In genomic region chr11:101914349-101914736, GRCh38 we compare ENCODE assay signal across 8 cellular contexts. TPM values are rescaled to one million over a fixed set of nuclear protein-coding genes. Genes with fewer than 3 reads are reported as not detected.
DNase-seq lines count a peak whose midpoint lies in the region; ATAC-seq and TF ChIP-seq lines count a peak whose summit lies in the region.

No MANE protein-coding gene starts in this region.

- H3K14ac ChIP-seq in neuronal stem cell (ENCODE audit: low read length): no peak overlapping the region

- H2BK120ac ChIP-seq in neuronal stem cell (ENCODE audit: low read depth, low read length): no peak overlapping the region

- CTCF ChIA-PET in PC-9 (lab: Charles Lee): interaction anchor here (0.5 to 1.2 kb wide), 4 partner anchors 87 to 230 kb away, joined by 3 to 5 read pairs (median 4); no protein-coding TSS in a partner anchor

- H3K4ac ChIP-seq in neuronal stem cell (ENCODE audit: low read length): no peak overlapping the region

- H3K79me2 ChIP-seq in DND-41 (ENCODE audit: insufficient read depth, low read length): no peaks in the 10 kb centered on the region
- 0 out of 2 replicates have a peak, but pooled peaks cover 4% of the 10 kb centered on the region for H3K79me2 ChIP-seq in PC-9 (ENCODE audit: low read depth)

- H3K36me3 ChIP-seq in DND-41 (ENCODE audit: insufficient read depth, low read length): no peaks in the 10 kb centered on the region
- H3K36me3 ChIP-seq in PC-9 (ENCODE audit: low read depth): no peaks in the 10 kb centered on the region
- H3K36me3 ChIP-seq in neuronal stem cell (replicated peaks in 1 of 2; ENCODE audit: control insufficient read depth in 2 of 2, insufficient read depth in 2 of 2, low read length in 2 of 2): no peaks in the 10 kb centered on the region
- H3K36me3 ChIP-seq in mucosa of descending colon (ENCODE audit: low read depth): no peaks in the 10 kb centered on the region

- H3K79me1 ChIP-seq in neuronal stem cell (ENCODE audit: low read depth, low read length): no peaks in the 10 kb centered on the region

- H4K8ac ChIP-seq in neuronal stem cell (ENCODE audit: low read depth, low read length): no peak overlapping the region

- TF ChIP-seq CTCF in DND-41 (IDR thresholded peaks at IDR 0.05; ENCODE audit: borderline replicate concordance, extremely low read depth, low read length, poor library complexity, severe bottlenecking) (no peak), PC-9 (conservative IDR thresholded peaks at IDR 0.05) (no peak), epithelial cell of proximal tubule (conservative IDR thresholded peaks at IDR 0.05; ENCODE audit: low read depth, low read length) (no peak), mucosa of descending colon (IDR thresholded peaks at IDR 0.05) (no peak)

- no peak overlapping the region for H2AK5ac ChIP-seq in neuronal stem cell (ENCODE audit: low read depth, low read length)

- no peak for DNase-seq in DND-41
- DNase-seq in PC-9: peak in 1 of 2 experiments; percentile 36
- DNase-seq in epithelial cell of proximal tubule (ENCODE audit: low read depth): no peak
- DNase-seq in neuronal stem cell (ENCODE audit: low spot score): peak; percentile 11
- DNase-seq in SIG-M5 treated with dmso at 0.1 percent for 504 hours (lab: John Stamatoyannopoulos, UW; ENCODE audit: unreplicated experiment): no peak
- DNase-seq in mucosa of descending colon: no peak
- no peak for DNase-seq in NCI-H82 treated with DMSO at 0.1 percent for 48 hours (lab: John Stamatoyannopoulos, UW; ENCODE audit: unreplicated experiment)

- H2BK5ac ChIP-seq in neuronal stem cell (ENCODE audit: low read length): no peak overlapping the region

- H4K91ac ChIP-seq in neuronal stem cell (ENCODE audit: low read depth, low read length, poor library complexity): no peak overlapping the region

- H3K4me1 ChIP-seq in DND-41 (ENCODE audit: insufficient read depth, low read length): peaks cover 22% of the 10 kb centered on the region
- peaks cover 28% of the 10 kb centered on the region for H3K4me1 ChIP-seq in PC-9 (replicated peaks; ENCODE audit: insufficient read depth)
- peaks cover 0 to 2% of the 10 kb centered on the region in 2 donors for H3K4me1 ChIP-seq in neuronal stem cell (ENCODE audit: control insufficient read depth in 2 of 2, insufficient read depth in 1 of 2, low read depth in 1 of 2, low read length in 2 of 2)
- peaks cover 19% of the 10 kb centered on the region for H3K4me1 ChIP-seq in mucosa of descending colon (ENCODE audit: low read depth)

- H3K27me3 ChIP-seq in DND-41 (ENCODE audit: insufficient read depth, low read length, poor library complexity) (no peaks in the 10 kb centered on the region), PC-9 (ENCODE audit: insufficient read depth, low read depth) (no peaks in the 10 kb centered on the region), neuronal stem cell (ENCODE audit: control insufficient read depth in 3 of 3, insufficient read depth in 3 of 3, low read depth in 1 of 3, low read length in 3 of 3) (no peaks in the 10 kb centered on the region)

- H3K4me3 ChIP-seq in DND-41 (ENCODE audit: low read depth in 1 of 2, low read length in 2 of 2) (peak overlapping the region in 1 of 2 experiments; percentile 71; a peak in 3 of 4 replicates), PC-9 (peak overlapping the region; percentile 69), epithelial cell of proximal tubule (ENCODE audit: low read depth, low read length) (peak overlapping the region; percentile 82), neuronal stem cell (ENCODE audit: low read length in 2 of 2) (peak overlapping the region; percentile 65 to 71), mucosa of descending colon (no peak overlapping the region)

- H3K9me3 ChIP-seq in DND-41 (ENCODE audit: insufficient read depth, low read length, severe bottlenecking) (no peaks in the 10 kb centered on the region), PC-9 (ENCODE audit: insufficient read depth, low read depth) (no peaks in the 10 kb centered on the region), neuronal stem cell (replicated peaks in 1 of 2; ENCODE audit: control insufficient read depth in 2 of 2, insufficient read depth in 1 of 2, low read depth in 1 of 2, low read length in 2 of 2) (no peaks in the 10 kb centered on the region), mucosa of descending colon (no peaks in the 10 kb centered on the region)

- H3K9me2 ChIP-seq in PC-9 (ENCODE audit: insufficient read depth): no peaks in the 10 kb centered on the region

- no peak overlapping the region for H3K23ac ChIP-seq in neuronal stem cell (ENCODE audit: low read depth, low read length, poor library complexity)

- H3K9ac ChIP-seq in DND-41 (ENCODE audit: low read depth, low read length) (peak overlapping the region; percentile 55), neuronal stem cell (ENCODE audit: low read depth, low read length, poor library complexity) (no peak overlapping the region)

- H3K4me2 ChIP-seq in DND-41 (ENCODE audit: insufficient read depth, low read length): peak overlapping the region; percentile 79
- H3K4me2 ChIP-seq in PC-9: peak overlapping the region; percentile 82
- peak overlapping the region; percentile 83 for H3K4me2 ChIP-seq in neuronal stem cell (ENCODE audit: insufficient read depth, low read length, poor library complexity, severe bottlenecking)

- H2AFZ ChIP-seq in DND-41 (ENCODE audit: low read depth, low read length) (peak overlapping the region; percentile 66), PC-9 (peak overlapping the region; percentile 89), neuronal stem cell (ENCODE audit: low read length) (peak overlapping the region; percentile 98)

- H4K20me1 ChIP-seq in DND-41 (ENCODE audit: insufficient read depth, low read length): no peaks in the 10 kb centered on the region
- no peaks in the 10 kb centered on the region for H4K20me1 ChIP-seq in PC-9 (ENCODE audit: insufficient read depth)

- H3F3A ChIP-seq in PC-9 (ENCODE audit: insufficient read depth, low read depth): peaks cover 21% of the 10 kb centered on the region; the same call in 1 of the 2 replicates

- H3K18ac ChIP-seq in neuronal stem cell (ENCODE audit: low read length): no peak overlapping the region

- POLR2A ChIA-PET in PC-9 (lab: Charles Lee; ENCODE audit: unreplicated experiment): interaction anchor here (0.6 to 0.7 kb wide), 5 partner anchors 225 to 1611 kb away, joined by 3 to 17 read pairs (median 3); no protein-coding TSS in a partner anchor

- WGBS in neuronal stem cell (ENCODE audit: extremely low coverage in 2 of 2, insufficient read length in 2 of 2, insufficient replicate concordance in 1 of 2), 2 donors: no CpG with 5 or more reads among the region's 6 CpGs

- no peak for ATAC-seq in DND-41 (ENCODE audit: insufficient read depth, low read depth)
- no peak for ATAC-seq in GM21529 (IDR thresholded peaks at IDR 0.05; ENCODE audit: unreplicated experiment)
- no peak for ATAC-seq in mucosa of descending colon

- no peak overlapping the region for H2BK12ac ChIP-seq in neuronal stem cell (ENCODE audit: low read length)

- intact Hi-C loops in PC-9 (cut with micrococcal nuclease; ENCODE audit: unreplicated experiment): loop anchor here (2.0 kb wide), 1 partner anchor 198 kb away; no protein-coding TSS in a partner anchor
- intact Hi-C loops in mucosa of descending colon (cut with DNase I, micrococcal nuclease): no loop called here

- BruUV-seq in PC-9 (replicated peaks; lab: Mats Ljungman, UMichigan): no TSS peak

- H3K27ac ChIP-seq in DND-41 (ENCODE audit: low read length) (no peak overlapping the region; the same call in 1 of the 2 replicates), PC-9 (no peak overlapping the region), neuronal stem cell (replicated peaks; ENCODE audit: low read length) (no peak overlapping the region)

- no peak overlapping the region for H2BK15ac ChIP-seq in neuronal stem cell (ENCODE audit: low read length)

RNA-seq across cellular contexts. Expression of gene CEP126, which starts 0.5 kb away (rescaled TPM):
- 3.7 and 6.0 TPM in 2 replicates for total RNA-seq in PC-9 (2021)
- total RNA-seq in epithelial cell of proximal tubule: 0.72 and 0.92 TPM in 2 replicates
- 2.9 TPM for polyA plus RNA-seq in neuronal stem cell (2013, experiment 1 of 2)
- 3.3 TPM for polyA plus RNA-seq in neuronal stem cell (2013, experiment 2 of 2)
- 1 to 10 TPM; 3.7 to 7.4 (median 4.1) TPM for total RNA-seq in mucosa of descending colon

RNA-seq across cellular contexts. Expression of gene ANGPTL5, which starts 2.0 kb away (rescaled TPM):
- total RNA-seq in PC-9 (2021) (not detected in 2 replicates), epithelial cell of proximal tubule (not detected in 2 replicates), mucosa of descending colon (under 1 TPM in 2 of 3 donors, not detected in 1; 0.16 to 0.46 TPM)
- polyA plus RNA-seq in neuronal stem cell (2013, experiment 1 of 2): not detected
- polyA plus RNA-seq in neuronal stem cell (2013, experiment 2 of 2): not detected
